ENCODE assay signal across 8 cellular contexts in the genomic region with DNA sequence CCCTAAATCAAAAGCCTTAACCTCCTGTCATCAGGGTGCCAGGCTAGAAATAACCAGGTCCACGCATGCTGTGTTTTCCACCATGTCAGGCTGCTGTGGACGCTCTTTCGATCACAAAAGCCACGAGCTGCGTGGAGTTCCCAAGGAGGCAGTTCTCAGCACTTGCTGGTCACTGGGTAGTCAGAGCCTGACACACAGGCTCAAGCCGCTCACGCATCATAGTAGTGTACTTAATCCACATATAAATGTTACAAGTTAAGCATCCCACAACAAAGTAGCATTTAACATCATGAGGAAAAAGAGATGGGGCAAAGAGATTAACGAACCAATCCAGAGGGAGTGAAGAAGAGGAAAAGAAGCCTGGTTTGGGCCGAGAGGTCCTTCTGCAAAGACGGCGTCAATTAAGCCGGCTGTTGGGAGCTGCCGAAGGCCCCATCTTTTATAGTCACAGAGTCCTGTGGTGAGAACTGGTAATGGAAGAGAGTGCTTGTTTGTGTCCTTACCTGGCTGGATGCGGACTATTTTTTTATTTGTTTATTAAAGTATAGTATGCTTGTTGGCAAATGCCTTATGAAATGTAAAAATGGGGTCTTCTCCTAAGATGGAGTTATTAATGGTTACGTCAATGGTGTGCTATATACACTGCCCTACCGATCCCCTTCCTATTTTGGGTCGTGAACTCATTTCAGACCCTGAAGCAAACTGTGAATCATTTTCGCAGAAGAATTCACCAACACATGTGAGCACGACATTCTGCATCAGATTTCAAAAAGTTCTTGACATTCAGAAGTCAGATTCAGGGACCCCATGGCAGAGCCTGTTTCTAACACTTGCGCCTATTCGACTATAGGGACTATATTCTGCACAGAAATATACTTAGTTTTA. TPM values are rescaled to one million over a fixed set of nuclear protein-coding genes. Genes with fewer than 3 reads are reported as not detected.
A peak's percentile ranks its signal among the peaks of the same experiment; 100 is the strongest.
DNase-seq lines count a peak whose midpoint lies in the region; ATAC-seq, FAIRE-seq and TF ChIP-seq lines count a peak whose summit lies in the region.

No MANE protein-coding gene starts in this region.

- H4K20me1 ChIP-seq in GM12878 (ENCODE audit: control insufficient read depth, insufficient read depth), result no peaks in the 10 kb centered on the region

- FAIRE-seq in GM12878 (lab: Jason Lieb, UNC), result no peak

- 0 out of 2 replicates have a peak, but pooled peaks have one; percentile 13 for TF ChIP-seq CTCF in HFFc6 (IDR thresholded peaks at IDR 0.05)
- no peak for TF ChIP-seq CTCF in GM12878 (IDR thresholded peaks at IDR 0.05 in 2 of 3, conservative IDR thresholded peaks at IDR 0.05 in 1 of 3; ENCODE audit: control insufficient read depth in 2 of 3, extremely low read depth in 1 of 3, insufficient read depth in 1 of 3, low read depth in 3 of 3, low read length in 3 of 3)

- no peaks in the 10 kb centered on the region for H3K9me3 ChIP-seq in GM12878 (replicated peaks; ENCODE audit: control insufficient read depth, insufficient read depth, low read length)
- no peaks in the 10 kb centered on the region for H3K9me3 ChIP-seq in stomach smooth muscle (ENCODE audit: control insufficient read depth in 2 of 2, low read length in 2 of 2)

- H3K4me3 Mint-ChIP-seq in HFFc6, result peak overlapping the region; percentile 88

- POLR2A ChIA-PET in GM12878 (lab: Charles Lee), result interaction anchor here (0.5 to 2.2 kb wide), 6 partner anchors 13 to 993 kb away, joined by 3 to 12 read pairs (median 3); partner anchors contain the start of gene CENPU

- H3K9me3 Mint-ChIP-seq in HFFc6, result no peaks in the 10 kb centered on the region

- peak overlapping the region; percentile 81 for H3K4me3 ChIP-seq in GM12878
- peak overlapping the region; percentile 77 to 94 for H3K4me3 ChIP-seq in stomach smooth muscle (ENCODE audit: low read length in 2 of 2)

- peak overlapping the region; percentile 83 for H2AFZ ChIP-seq in GM12878 (ENCODE audit: control insufficient read depth, low read depth, low read length)

- intact Hi-C loops in GM12878 (cut with micrococcal nuclease; ENCODE audit: unreplicated experiment), result loop anchor here (1.0 to 10.0 kb wide), 8 partner anchors 85 to 385 kb away; partner anchors contain the start of genes CENPU and IRF2

- peaks cover 66% of the 10 kb centered on the region for H3K4me1 Mint-ChIP-seq in HFFc6 (ENCODE audit: low read depth)

- H3K79me2 ChIP-seq in GM12878 (ENCODE audit: control insufficient read depth, insufficient read depth, low read length), result peaks cover 55% of the 10 kb centered on the region

- DNase-seq in activated naive CD4-positive, alpha-beta T cell treated with Interleukin-2 at 50 U/mL for 16 hours, result peak; percentile 3
- DNase-seq in activated naive CD4-positive, alpha-beta T cell treated with anti-CD3 and anti-CD28 coated beads, Interleukin-2, amount 50 U/mL, for 16 hours, result no peak
- DNase-seq in HFFc6, result peak; percentile 54
- peak; percentile 5 for DNase-seq in NCI-H2029 treated with DMSO at 0.1 percent for 48 hours (lab: John Stamatoyannopoulos, UW)
- DNase-seq in GM12878 (ENCODE audit: low read depth, low spot score), result no peak
- peak; percentile 59 for DNase-seq in kidney tubule cell (ENCODE audit: low spot score)
- no peak for DNase-seq in H4 (ENCODE audit: low spot score)

- H3K27me3 ChIP-seq in GM12878 (replicated peaks in 1 of 2; ENCODE audit: control insufficient read depth in 2 of 2, insufficient read depth in 2 of 2, low read length in 1 of 2), result no peaks in the 10 kb centered on the region
- no peaks in the 10 kb centered on the region for H3K27me3 ChIP-seq in stomach smooth muscle (ENCODE audit: control insufficient read depth in 1 of 2, insufficient read depth in 2 of 2, low read length in 2 of 2)

- H3K36me3 ChIP-seq in GM12878 (ENCODE audit: control insufficient read depth in 2 of 2, insufficient read depth in 2 of 2, low read length in 1 of 2) (no peaks in the 10 kb centered on the region), stomach smooth muscle (ENCODE audit: control insufficient read depth in 2 of 2, insufficient read depth in 2 of 2, low read length in 2 of 2) (no peaks in the 10 kb centered on the region)

- H3K9ac ChIP-seq in GM12878 (ENCODE audit: control insufficient read depth, insufficient read depth, low read length) (peak overlapping the region; percentile 61), stomach smooth muscle (ENCODE audit: low read length in 2 of 2) (peak overlapping the region; percentile 66 to 97)

- H3K4me2 ChIP-seq in GM12878 (ENCODE audit: control insufficient read depth, insufficient read depth), result peak overlapping the region; percentile 65

- SMC1A ChIA-PET in GM12878 (lab: Charles Lee; ENCODE audit: uncharacterized antibody, unreplicated experiment), result interaction anchor here (0.9 to 2.0 kb wide), 4 partner anchors 66 to 303 kb away, joined by 3 to 5 read pairs (median 4); partner anchors contain the start of gene CENPU

- in situ Hi-C loops in GM12878 (cut with MboI), result loop anchor here (10.0 kb wide), 1 partner anchor 55 kb away; no protein-coding TSS in a partner anchor

- peak overlapping the region; percentile 95 for H3K27ac Mint-ChIP-seq in HFFc6

- TF ChIP-seq RAD21 in GM12878 (IDR thresholded peaks at IDR 0.05; ENCODE audit: insufficient read depth, low read depth, low read length), result no peak

- CTCF ChIA-PET in GM12878 (lab: Yijun Ruan, JAX), result interaction anchor here (2.9 kb wide), 1 partner anchor 386 kb away, joined by 12 read pairs; no protein-coding TSS in a partner anchor

- H3K27me3 Mint-ChIP-seq in HFFc6 (ENCODE audit: insufficient read depth), result peaks cover 2% of the 10 kb centered on the region

- H3K4me1 ChIP-seq in GM12878 (ENCODE audit: control insufficient read depth, insufficient read depth, low read length) (peaks cover 8% of the 10 kb centered on the region; the same call in 1 of the 2 replicates), stomach smooth muscle (ENCODE audit: control insufficient read depth, insufficient read depth, low read length) (peaks cover 21% of the 10 kb centered on the region)

- TSS peak; percentile 93 for BruUV-seq in GM12878 (replicated peaks; lab: Mats Ljungman, UMichigan)

- H3K36me3 Mint-ChIP-seq in HFFc6 (ENCODE audit: low read depth), result peaks cover 17% of the 10 kb centered on the region

- 20% methylated on average over 21 of the region's 21 CpGs for WGBS in GM12878 (ENCODE audit: insufficient coverage, insufficient replicate concordance, low lambda C conversion rate, missing lambda C conversion rate)

- no peak for TF ChIP-seq EP300 in GM12878 (IDR thresholded peaks at IDR 0.05; ENCODE audit: borderline replicate concordance in 1 of 2, control insufficient read depth in 1 of 2, low read depth in 2 of 2, low read length in 2 of 2)

- H3K27ac ChIP-seq in GM12878 (ENCODE audit: control insufficient read depth, insufficient read depth) (peak overlapping the region; percentile 39), stomach smooth muscle (ENCODE audit: low read length) (peak overlapping the region; percentile 74)

- RAD21 ChIA-PET in GM12878 (lab: Charles Lee; ENCODE audit: unreplicated experiment), result interaction anchor here (0.6 to 3.7 kb wide), 15 partner anchors 17 to 386 kb away, joined by 3 to 24 read pairs (median 4); partner anchors contain the start of gene CENPU

- no peak for TF ChIP-seq POLR2A in GM12878 (IDR thresholded peaks at IDR 0.05; ENCODE audit: low read depth, low read length)

- peak; percentile 12 for ATAC-seq in GM12878

RNA-seq across cellular contexts. Expression of gene PRIMPOL, which starts 0.7 kb away (rescaled TPM):
- total RNA-seq in HFFc6 (2021; fragmentation: NEBNext Ultra II Directional; extraction: Animal tissue kit (Norgen Biotek cat#: 25700)), result 10 to 100 TPM in 4 of 6 experiments, 1 to 10 TPM in 2; 9.0 to 11.3 (median 10.8) TPM
- 36.9 and 37.3 TPM in 2 replicates for total RNA-seq in GM12878 (2013; cell fraction: nucleolus; rRNA removed)
- total RNA-seq in GM12878 (2014; rRNA removed) (10.8 and 16.4 TPM in 2 replicates), GM12878 (2014; rRNA removed; fragmentation: Illumina TruSeq; extraction: Trizol) (16.6 and 17.3 TPM in 2 replicates), GM12878 (2021) (12.8 and 12.9 TPM in 2 replicates)
- 4.6 TPM for polyA plus RNA-seq in GM12878 (2011; ENCODE audit: low read depth)
- polyA plus RNA-seq in GM12878 (2011; rRNA removed) (23.7 and 40.1 TPM in 2 replicates), GM12878 (2014; fragmentation: Illumina TruSeq; extraction: Trizol) (11.4 and 12.9 TPM in 2 replicates), GM12878 (2014; fragmentation: Nextera tagmentation; extraction: Ambion mirVana) (10 to 100 TPM; 10.6 to 11.5 TPM), GM12878 (2014; rRNA removed) (13.6 and 15.1 TPM in 2 replicates), GM12878 (2016; fragmentation: Nextera tagmentation; extraction: Ambion mirVana) (10 to 100 TPM; 22.7 to 22.9 TPM)
- polyA plus RNA-seq in GM12878 (2011; cell fraction: cytosol; rRNA removed), result 7.6 and 8.0 TPM in 2 replicates
- polyA plus RNA-seq in GM12878 (2011; cell fraction: nucleus; rRNA removed), result 14.7 and 18.9 TPM in 2 replicates
- 9.9 and 11.1 TPM in 2 replicates for polyA plus RNA-seq in GM12878 (2012)
- 3.0 and 3.9 TPM in 2 replicates for polyA minus RNA-seq in GM12878 (2011; rRNA and poly(A)+ RNA removed)
- 2.8 and 6.4 TPM in 2 replicates for polyA minus RNA-seq in GM12878 (2011; cell fraction: cytosol; rRNA and poly(A)+ RNA removed)
- polyA minus RNA-seq in GM12878 (2011; cell fraction: nucleus; rRNA and poly(A)+ RNA removed), result 4.5 and 4.6 TPM in 2 replicates
- total RNA-seq in H4 (2014; rRNA removed; shearing (Covaris generic)), result 26.9 and 30.4 TPM in 2 replicates

RNA-seq across cellular contexts. Expression of gene CASP3, which starts 1.0 kb away (rescaled TPM):
- 10 to 100 TPM; 25.8 to 31.6 (median 26.5) TPM for total RNA-seq in HFFc6 (2021; fragmentation: NEBNext Ultra II Directional; extraction: Animal tissue kit (Norgen Biotek cat#: 25700))
- total RNA-seq in GM12878 (2013; cell fraction: nucleolus; rRNA removed), result 20.2 and 24.3 TPM in 2 replicates
- total RNA-seq in GM12878 (2014; rRNA removed), result 62.4 and 78.7 TPM in 2 replicates
- 79.8 TPM in 2 replicates for total RNA-seq in GM12878 (2014; rRNA removed; fragmentation: Illumina TruSeq; extraction: Trizol)
- total RNA-seq in GM12878 (2021), result 64.7 and 68.4 TPM in 2 replicates
- polyA plus RNA-seq in GM12878 (2011; ENCODE audit: low read depth), result 32.1 TPM
- 83.2 and 128 TPM in 2 replicates for polyA plus RNA-seq in GM12878 (2011; rRNA removed)
- polyA plus RNA-seq in GM12878 (2011; cell fraction: cytosol; rRNA removed), result 24.7 and 28.4 TPM in 2 replicates
- 23.4 and 27.3 TPM in 2 replicates for polyA plus RNA-seq in GM12878 (2011; cell fraction: nucleus; rRNA removed)
- 39.0 and 43.5 TPM in 2 replicates for polyA plus RNA-seq in GM12878 (2012)
- polyA plus RNA-seq in GM12878 (2014; fragmentation: Illumina TruSeq; extraction: Trizol), result 82.8 and 96.8 TPM in 2 replicates
- 10 to 100 TPM; 50.0 to 59.0 TPM for polyA plus RNA-seq in GM12878 (2014; fragmentation: Nextera tagmentation; extraction: Ambion mirVana)
- 58.8 and 69.0 TPM in 2 replicates for polyA plus RNA-seq in GM12878 (2014; rRNA removed)
- 100 to 1,000 TPM; 193 to 194 TPM for polyA plus RNA-seq in GM12878 (2016; fragmentation: Nextera tagmentation; extraction: Ambion mirVana)
- 20.9 and 26.8 TPM in 2 replicates for polyA minus RNA-seq in GM12878 (2011; rRNA and poly(A)+ RNA removed)
- polyA minus RNA-seq in GM12878 (2011; cell fraction: cytosol; rRNA and poly(A)+ RNA removed), result 12.2 and 14.6 TPM in 2 replicates
- polyA minus RNA-seq in GM12878 (2011; cell fraction: nucleus; rRNA and poly(A)+ RNA removed), result 6.6 and 7.8 TPM in 2 replicates
- 31.9 and 46.1 TPM in 2 replicates for total RNA-seq in H4 (2014; rRNA removed; shearing (Covaris generic))

Comparison
In these comparisons a context has a peak if more than half of its experiments do, and no peak if none do; other contexts are left out.
1. DNase-seq: peak in activated naive CD4-positive, alpha-beta T cell treated with Interleukin-2 at 50 U/mL for 16 hours (single experiment), HFFc6 (single experiment), NCI-H2029 treated with DMSO at 0.1 percent for 48 hours (single experiment) and kidney tubule cell (single experiment); none in activated naive CD4-positive, alpha-beta T cell treated with anti-CD3 and anti-CD28 coated beads, Interleukin-2, amount 50 U/mL, for 16 hours (single experiment), GM12878 (single experiment) and H4 (single experiment).